10 cellular contexts compared by ENCODE assay signal in the genomic region with DNA sequence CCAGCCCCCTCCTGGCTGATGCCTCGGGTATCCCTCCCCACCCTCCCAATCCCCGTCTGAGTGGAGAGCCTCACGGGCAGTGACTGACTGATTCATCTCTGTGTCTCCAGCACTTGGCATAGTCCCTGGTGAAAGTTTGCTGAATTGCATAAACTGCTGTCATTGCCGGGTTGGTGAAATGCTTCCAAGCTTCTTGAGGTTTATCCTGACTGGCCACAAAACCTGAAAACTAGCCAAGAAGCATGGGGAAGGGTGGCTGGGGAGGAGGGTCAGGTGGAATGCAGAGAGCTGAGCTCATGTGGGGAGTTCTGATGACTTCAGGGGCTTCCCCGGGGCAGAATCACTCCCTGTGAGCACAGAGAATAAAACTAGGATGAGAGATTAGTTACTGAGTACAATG. TPM values are rescaled to one million over a fixed set of nuclear protein-coding genes. Genes with fewer than 3 reads are reported as not detected.
DNase-seq lines count a peak whose midpoint lies in the region; ATAC-seq, FAIRE-seq and TF ChIP-seq lines count a peak whose summit lies in the region.
"Had no signal": no experiment of that assay in that cellular context is flagged by ENCODE, and none has a peak within 500 bp of the region (broad histone marks: within the 10 kb centered on the region; RNA-seq: fewer than 3 reads in every experiment).

No MANE protein-coding gene starts in this region.

- peaks cover 13 to 15% of the 10 kb centered on the region in 2 donors for H3K4me1 ChIP-seq in lung (ENCODE audit: control insufficient read depth in 2 of 2, insufficient read depth in 2 of 2, low read length in 2 of 2)

- ATAC-seq in lung (ENCODE audit: insufficient read depth, low FRiP score), result peak; percentile 28

- no peaks in the 10 kb centered on the region for H3K36me3 ChIP-seq in lung (ENCODE audit: control insufficient read depth in 2 of 2, insufficient read depth in 2 of 2, low read length in 2 of 2)

- 40 to 51% methylated on average over 5 of the region's 5 CpGs for WGBS in lung, 2 donors

- peak; percentile 56 for FAIRE-seq in urothelium cell line (lab: Jason Lieb, UNC)

- no peak overlapping the region for H3K4me3 ChIP-seq in coronary artery
- no peak overlapping the region for H3K4me3 ChIP-seq in lung

- TF ChIP-seq CTCF in coronary artery (IDR thresholded peaks at IDR 0.05) (no peak), lung (IDR thresholded peaks at IDR 0.05; ENCODE audit: control extremely low read depth, extremely low read depth) (no peak)

- no peaks in the 10 kb centered on the region for H3K27me3 ChIP-seq in lung (ENCODE audit: control insufficient read depth, insufficient read depth)

- peak; percentile 30 for DNase-seq in DMS 273 (lab: John Stamatoyannopoulos, UW; ENCODE audit: unreplicated experiment)
- no peak for DNase-seq in DMS 273 treated with DMSO at 0.1 percent for 48 hours (lab: John Stamatoyannopoulos, UW)
- peak; percentile 83 for DNase-seq in coronary artery (ENCODE audit: low spot score)
- peak; percentile 66 for DNase-seq in lung (ENCODE audit: low spot score)
- DNase-seq in urothelium cell line (ENCODE audit: low spot score), result peak; percentile 75
- DNase-seq in activated CD8-positive, alpha-beta memory T cell treated with anti-CD3 and anti-CD28 coated beads for 24 hours, result no peak
- DNase-seq in stimulated activated CD8-positive, alpha-beta memory T cell treated with anti-CD3 and anti-CD28 coated beads, Interleukin-4, amount 100 ng/mL, for 48 hours, result no peak
- no peak for DNase-seq in NCI-H2227 treated with DMSO at 0.1 percent for 48 hours (lab: John Stamatoyannopoulos, UW)
- DNase-seq: NCI-H1436 had no signal

- H3K9me3 ChIP-seq in lung (ENCODE audit: control insufficient read depth in 2 of 2, insufficient read depth in 1 of 2, low read length in 1 of 2), result peaks cover 0 to 3% of the 10 kb centered on the region in 2 donors

- H3K27ac ChIP-seq in coronary artery (peak overlapping the region; percentile 59 to 87), lung (ENCODE audit: low read depth in 1 of 2, low read length in 1 of 2) (no peak overlapping the region)
- H3K27ac ChIP-seq: 22Rv1 had no signal

RNA-seq across cellular contexts. Expression of gene GGTA1, which starts 56.9 kb away (rescaled TPM):
- 1 to 10 TPM; 6.3 to 6.6 TPM for total RNA-seq in lung
- polyA plus RNA-seq in lung, result 1 to 10 TPM; 1.5 to 5.4 TPM

Comparison
In these comparisons a context has a peak if more than half of its experiments do, and no peak if none do; other contexts are left out.
1. DNase-seq: peak in DMS 273 (single experiment), coronary artery (single experiment), lung (single experiment) and urothelium cell line (single experiment); none in DMS 273 treated with DMSO at 0.1 percent for 48 hours (single experiment), activated CD8-positive, alpha-beta memory T cell treated with anti-CD3 and anti-CD28 coated beads for 24 hours (single experiment), stimulated activated CD8-positive, alpha-beta memory T cell treated with anti-CD3 and anti-CD28 coated beads, Interleukin-4, amount 100 ng/mL, for 48 hours (single experiment) and NCI-H2227 treated with DMSO at 0.1 percent for 48 hours (single experiment).
2. H3K27ac ChIP-seq: peak in coronary artery (2 of 2); none in lung (0 of 2).